ENCODE assay signal across 10 cellular contexts in the genomic region with DNA sequence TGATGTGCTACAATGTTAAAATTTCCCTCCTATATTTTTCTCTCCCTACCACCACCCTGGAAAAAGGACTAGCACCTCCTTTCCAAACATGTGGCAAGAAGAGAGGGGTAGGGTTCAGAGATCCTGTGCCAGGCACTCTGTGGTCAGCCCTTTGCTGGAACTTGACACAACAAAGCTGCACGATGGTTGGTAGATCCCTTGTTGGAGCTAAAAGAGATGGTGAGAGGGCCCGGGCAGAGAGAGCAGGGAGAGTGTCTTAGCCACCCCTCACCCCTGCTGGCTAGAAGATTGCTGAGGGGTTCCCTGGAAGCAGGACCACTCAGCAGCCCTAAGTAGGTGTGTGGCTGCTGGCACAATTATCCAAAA. TPM values are rescaled to one million over a fixed set of nuclear protein-coding genes. Genes with fewer than 3 reads are reported as not detected.
A peak's percentile ranks its signal among the peaks of the same experiment; 100 is the strongest.
DNase-seq lines count a peak whose midpoint lies in the region; ATAC-seq, FAIRE-seq and TF ChIP-seq lines count a peak whose summit lies in the region.
"Had no signal": no experiment of that assay in that cellular context is flagged by ENCODE, and none has a peak within 500 bp of the region (broad histone marks: within the 10 kb centered on the region; RNA-seq: fewer than 3 reads in every experiment).

No MANE protein-coding gene starts in this region.

- TF ChIP-seq POLR2A in HepG2 (IDR thresholded peaks at IDR 0.05; ENCODE audit: insufficient read depth in 1 of 2, low read depth in 2 of 2, low read length in 2 of 2) = no peak

- peaks cover 17% of the 10 kb centered on the region for H3F3A ChIP-seq in SK-N-SH (replicated peaks; ENCODE audit: insufficient read depth)

- 100% methylated on average over 2 of the region's 2 CpGs for WGBS in SK-N-SH (ENCODE audit: low lambda C conversion rate)
- WGBS in HepG2 (ENCODE audit: low lambda C conversion rate) = 0% methylated on average over 2 of the region's 2 CpGs

- H3K36me3 Mint-ChIP-seq in activated T-helper 1 cell treated with anti-CD3 and anti-CD28 coated beads, Interleukin-12 subunit alpha, Interleukin-12 subunit beta, Interleukin-2, Interleukin-4 antibody, amounts not matched to agents 30 ng/mL and 10 ng/mL and 1 ng/mL, durations not matched to agents 14 hours and 24 hours and 36 hours (ENCODE audit: low read depth) = peaks cover 12% of the 10 kb centered on the region

- H3K9me3 ChIP-seq in SK-N-SH (no peaks in the 10 kb centered on the region), HepG2 (ENCODE audit: low read length) (no peaks in the 10 kb centered on the region)

- H3K27ac ChIP-seq in SK-N-SH (ENCODE audit: low read depth in 2 of 2, low read length in 1 of 2) = peak overlapping the region; percentile 96 to 99
- H3K27ac ChIP-seq in HepG2 (ENCODE audit: extremely low read length, insufficient read depth, low read length) = no peak overlapping the region
- peak overlapping the region; percentile 70 for H3K27ac ChIP-seq in substantia nigra (ENCODE audit: low read depth, low read length, poor library complexity, severe bottlenecking)

- H3K4me3 Mint-ChIP-seq in activated T-helper 1 cell treated with anti-CD3 and anti-CD28 coated beads, Interleukin-12 subunit alpha, Interleukin-12 subunit beta, Interleukin-2, Interleukin-4 antibody, amounts not matched to agents 30 ng/mL and 10 ng/mL and 1 ng/mL, durations not matched to agents 14 hours and 24 hours and 36 hours = peak overlapping the region; percentile 62

- no peak overlapping the region for H3K9ac ChIP-seq in SK-N-SH
- H3K9ac ChIP-seq in HepG2 (ENCODE audit: insufficient read depth, low read depth, low read length) = no peak overlapping the region

- intact Hi-C loops in activated T-helper 1 cell treated with anti-CD3 and anti-CD28 coated beads, Interleukin-12 subunit alpha, Interleukin-12 subunit beta, Interleukin-2, Interleukin-4 antibody, amounts not matched to agents 30 ng/mL and 10 ng/mL and 1 ng/mL, durations not matched to agents 14 hours and 24 hours and 36 hours (cut with micrococcal nuclease) = loop anchor here (2.0 to 10.0 kb wide), 7 partner anchors 56 to 1854 kb away; partner anchors contain the start of genes DHCR24, IFT25, LRRC42 and NDC1
- intact Hi-C loops in HepG2 (cut with micrococcal nuclease; ENCODE audit: unreplicated experiment) = no loop called here

- POLR2A ChIA-PET in SK-N-SH (lab: Yijun Ruan, JAX) = no interaction called here
- POLR2A ChIA-PET in HepG2 (lab: Yijun Ruan, JAX) = no interaction called here

- FAIRE-seq in HepG2 (lab: Jason Lieb, UNC) = no peak
- FAIRE-seq: A204.1 had no signal

- no peaks in the 10 kb centered on the region for H3K27me3 Mint-ChIP-seq in activated T-helper 1 cell treated with anti-CD3 and anti-CD28 coated beads, Interleukin-12 subunit alpha, Interleukin-12 subunit beta, Interleukin-2, Interleukin-4 antibody, amounts not matched to agents 30 ng/mL and 10 ng/mL and 1 ng/mL, durations not matched to agents 14 hours and 24 hours and 36 hours (ENCODE audit: insufficient read depth)

- H3K4me3 ChIP-seq in SK-N-SH (ENCODE audit: low read depth in 2 of 2, low read length in 1 of 2) (no peak overlapping the region), HepG2 (replicated peaks in 1 of 3; ENCODE audit: insufficient read depth in 1 of 3, low read depth in 2 of 3, low read length in 3 of 3) (peak overlapping the region in 1 of 3 experiments; percentile 75; a peak in 2 of 6 replicates)

- no peaks in the 10 kb centered on the region for H3K9me2 ChIP-seq in SK-N-SH

- peak overlapping the region; percentile 83 for H3K27ac Mint-ChIP-seq in activated T-helper 1 cell treated with anti-CD3 and anti-CD28 coated beads, Interleukin-12 subunit alpha, Interleukin-12 subunit beta, Interleukin-2, Interleukin-4 antibody, amounts not matched to agents 30 ng/mL and 10 ng/mL and 1 ng/mL, durations not matched to agents 14 hours and 24 hours and 36 hours

- no peak for TF ChIP-seq RAD21 in SK-N-SH (IDR thresholded peaks at IDR 0.05; ENCODE audit: low read length)
- no peak for TF ChIP-seq RAD21 in HepG2 (CRISPR knock-in tag; IDR thresholded peaks at IDR 0.05)

- no peak for ATAC-seq in SK-N-SH treated with all-trans-retinoic acid at 6 μM for 48 hours
- ATAC-seq in HepG2 = no peak
- ATAC-seq in GM21723 (IDR thresholded peaks at IDR 0.05; ENCODE audit: unreplicated experiment) = no peak

- TF ChIP-seq CTCF in SK-N-SH (IDR thresholded peaks at IDR 0.05) (no peak), HepG2 (CRISPR knock-in tag; IDR thresholded peaks at IDR 0.05) (no peak)

- in situ Hi-C loops in HepG2 (cut with HindIII; ENCODE audit: extremely low pct_ligation_motif_present, low pct_unique_long_range_greater_than_20kb) = loop anchor here (5.0 kb wide), 2 partner anchors 79 to 86 kb away; no protein-coding TSS in a partner anchor

- peaks cover 16 to 28% of the 10 kb centered on the region in 2 experiments for H3K4me1 ChIP-seq in SK-N-SH (ENCODE audit: control insufficient read depth in 1 of 2, insufficient read depth in 2 of 2, low read depth in 1 of 2, low read length in 1 of 2)
- H3K4me1 ChIP-seq in HepG2 (ENCODE audit: insufficient read depth, low read length) = peaks cover 57% of the 10 kb centered on the region

- DNase-seq in SK-N-SH = no peak
- no peak for DNase-seq in activated T-helper 1 cell treated with anti-CD3 and anti-CD28 coated beads, Interleukin-12 subunit alpha, Interleukin-12 subunit beta, Interleukin-2, Interleukin-4 antibody, amounts not matched to agents 30 ng/mL and 10 ng/mL and 1 ng/mL, durations not matched to agents 14 hours and 24 hours and 36 hours (ENCODE audit: low spot score)
- DNase-seq in HepG2 (ENCODE audit: low spot score) = no peak
- DNase-seq in substantia nigra (lab: John Stamatoyannopoulos, UW) = no peak
- DNase-seq in NCI-H2171 (lab: John Stamatoyannopoulos, UW) = no peak
- no peak for DNase-seq in central memory CD4-positive, alpha-beta T cell
- DNase-seq: NCI-H146 had no signal

- H3K9me3 Mint-ChIP-seq in activated T-helper 1 cell treated with anti-CD3 and anti-CD28 coated beads, Interleukin-12 subunit alpha, Interleukin-12 subunit beta, Interleukin-2, Interleukin-4 antibody, amounts not matched to agents 30 ng/mL and 10 ng/mL and 1 ng/mL, durations not matched to agents 14 hours and 24 hours and 36 hours = no peaks in the 10 kb centered on the region

- peaks cover 60% of the 10 kb centered on the region for H3K4me1 Mint-ChIP-seq in activated T-helper 1 cell treated with anti-CD3 and anti-CD28 coated beads, Interleukin-12 subunit alpha, Interleukin-12 subunit beta, Interleukin-2, Interleukin-4 antibody, amounts not matched to agents 30 ng/mL and 10 ng/mL and 1 ng/mL, durations not matched to agents 14 hours and 24 hours and 36 hours (ENCODE audit: low read depth)

- TF ChIP-seq EP300 in SK-N-SH (IDR thresholded peaks at IDR 0.05; ENCODE audit: borderline replicate concordance in 1 of 2, low read depth in 1 of 2, low read length in 1 of 2) (no peak), HepG2 (IDR thresholded peaks at IDR 0.05; ENCODE audit: low read depth in 2 of 2, low read length in 2 of 2) (no peak), HepG2 (CRISPR knock-in tag; IDR thresholded peaks at IDR 0.05; ENCODE audit: borderline replicate concordance) (no peak)

- BruUV-seq in HepG2 (replicated peaks; lab: Mats Ljungman, UMichigan) = no TSS peak

- no peaks in the 10 kb centered on the region for H3K36me3 ChIP-seq in SK-N-SH (replicated peaks in 1 of 2; ENCODE audit: control insufficient read depth in 1 of 2, insufficient read depth in 2 of 2, low read length in 1 of 2)
- no peaks in the 10 kb centered on the region; a peak in 1 of 5 replicates for H3K36me3 ChIP-seq in HepG2 (replicated peaks in 1 of 2; ENCODE audit: control insufficient read depth in 1 of 2, insufficient read depth in 2 of 2, low read length in 2 of 2)

- H4K20me1 ChIP-seq in SK-N-SH (ENCODE audit: insufficient read depth) (peaks cover under 1% of the 10 kb centered on the region; the same call in 1 of the 2 replicates), HepG2 (ENCODE audit: insufficient read depth, low read length) (0 out of 2 replicates have a peak, but pooled peaks cover 4% of the 10 kb centered on the region)

- H2AFZ ChIP-seq in SK-N-SH (ENCODE audit: low read depth) (peak overlapping the region; percentile 83; the same call in 1 of the 2 replicates), HepG2 (ENCODE audit: low read length) (no peak overlapping the region)

- H3K27me3 ChIP-seq in SK-N-SH (ENCODE audit: insufficient read depth) (no peaks in the 10 kb centered on the region), HepG2 (ENCODE audit: control insufficient read depth in 1 of 2, insufficient read depth in 2 of 2, low read length in 2 of 2) (no peaks in the 10 kb centered on the region; a peak in 1 of 5 replicates)

- H3K4me2 ChIP-seq in SK-N-SH (peak overlapping the region; percentile 99; the same call in 1 of the 2 replicates), HepG2 (ENCODE audit: low read depth, low read length) (peak overlapping the region; percentile 92)

- peaks cover 17% of the 10 kb centered on the region for H3K79me2 ChIP-seq in SK-N-SH (ENCODE audit: insufficient read depth)
- peaks cover 5% of the 10 kb centered on the region for H3K79me2 ChIP-seq in HepG2 (ENCODE audit: insufficient read depth, low read length)

- CTCF ChIA-PET in SK-N-SH (lab: Yijun Ruan, JAX) (interaction anchor here (0.6 kb wide), 1 partner anchor 75 kb away, joined by 5 read pairs; no protein-coding TSS in a partner anchor), HepG2 (lab: Yijun Ruan, JAX; ENCODE audit: low intra/inter-chr PET ratio, low total read pairs) (no interaction called here)

RNA-seq across cellular contexts. Expression of gene SSBP3, which starts 2.5 kb away (rescaled TPM):
- polyA plus RNA-seq in SK-N-SH (2012; rRNA removed) (18.0 and 26.2 TPM in 2 replicates), HepG2 (2011; rRNA removed) (17.6 and 19.0 TPM in 2 replicates)
- polyA plus RNA-seq in SK-N-SH (2012; cell fraction: cytosol; rRNA removed) = 15.6 and 23.2 TPM in 2 replicates
- 11.7 and 18.1 TPM in 2 replicates for polyA plus RNA-seq in SK-N-SH (2012; cell fraction: nucleus; rRNA removed)
- 98.0 and 110 TPM in 2 replicates for total RNA-seq in activated T-helper 1 cell treated with anti-CD3 and anti-CD28 coated beads, Interleukin-12 subunit alpha, Interleukin-12 subunit beta, Interleukin-2, Interleukin-4 antibody, amounts not matched to agents 30 ng/mL and 10 ng/mL and 1 ng/mL, durations not matched to agents 14 hours and 24 hours and 36 hours
- 7.5 and 8.5 TPM in 2 replicates for total RNA-seq in HepG2 (2016; rRNA removed; fragmentation: Illumina TruSeq; extraction: Trizol)
- 2.4 and 2.6 TPM in 2 replicates for total RNA-seq in HepG2 (2016; cell fraction: cytosol; rRNA removed; fragmentation: Illumina TruSeq; extraction: Trizol; ENCODE audit: low read depth)
- total RNA-seq in HepG2 (2016; cell fraction: insoluble cytoplasmic fraction; rRNA removed; fragmentation: Illumina TruSeq; extraction: Trizol) = 5.0 and 9.0 TPM in 2 replicates
- 6.8 and 7.0 TPM in 2 replicates for total RNA-seq in HepG2 (2016; cell fraction: membrane; rRNA removed; fragmentation: Illumina TruSeq; extraction: Trizol)
- 5.3 and 6.3 TPM in 2 replicates for total RNA-seq in HepG2 (2016; cell fraction: nucleus; rRNA removed; fragmentation: Illumina TruSeq; extraction: Trizol)
- 9.4 and 10.6 TPM in 2 replicates for polyA plus RNA-seq in HepG2 (2011; cell fraction: cytosol; rRNA removed)
- polyA plus RNA-seq in HepG2 (2011; cell fraction: nucleus; rRNA removed) = 24.9 and 30.2 TPM in 2 replicates
- 22.3 and 30.4 TPM in 2 replicates for polyA plus RNA-seq in HepG2 (2012)
- 6.1 and 8.0 TPM in 2 replicates for polyA plus RNA-seq in HepG2 (2016; cell fraction: cytosol; fragmentation: Illumina TruSeq; extraction: Trizol; ENCODE audit: low read depth)
- 20.5 and 26.0 TPM in 2 replicates for polyA plus RNA-seq in HepG2 (2016; cell fraction: insoluble cytoplasmic fraction; fragmentation: Illumina TruSeq; extraction: Trizol; ENCODE audit: low read depth)
- polyA plus RNA-seq in HepG2 (2016; cell fraction: membrane; fragmentation: Illumina TruSeq; extraction: Trizol; ENCODE audit: low read depth) = 15.7 and 18.4 TPM in 2 replicates
- polyA plus RNA-seq in HepG2 (2016; cell fraction: nucleus; fragmentation: Illumina TruSeq; extraction: Trizol; ENCODE audit: insufficient read depth, low read depth) = 25.5 and 27.3 TPM in 2 replicates
- 10.9 and 15.9 TPM in 2 replicates for polyA minus RNA-seq in HepG2 (2011; rRNA and poly(A)+ RNA removed; ENCODE audit: low replicate concordance)
- polyA minus RNA-seq in HepG2 (2011; cell fraction: cytosol; rRNA and poly(A)+ RNA removed) = 6.2 and 9.2 TPM in 2 replicates
- polyA minus RNA-seq in HepG2 (2011; cell fraction: nucleus; rRNA and poly(A)+ RNA removed) = 6.8 and 9.6 TPM in 2 replicates
